6 cellular contexts compared by ENCODE assay signal in the genomic region with DNA sequence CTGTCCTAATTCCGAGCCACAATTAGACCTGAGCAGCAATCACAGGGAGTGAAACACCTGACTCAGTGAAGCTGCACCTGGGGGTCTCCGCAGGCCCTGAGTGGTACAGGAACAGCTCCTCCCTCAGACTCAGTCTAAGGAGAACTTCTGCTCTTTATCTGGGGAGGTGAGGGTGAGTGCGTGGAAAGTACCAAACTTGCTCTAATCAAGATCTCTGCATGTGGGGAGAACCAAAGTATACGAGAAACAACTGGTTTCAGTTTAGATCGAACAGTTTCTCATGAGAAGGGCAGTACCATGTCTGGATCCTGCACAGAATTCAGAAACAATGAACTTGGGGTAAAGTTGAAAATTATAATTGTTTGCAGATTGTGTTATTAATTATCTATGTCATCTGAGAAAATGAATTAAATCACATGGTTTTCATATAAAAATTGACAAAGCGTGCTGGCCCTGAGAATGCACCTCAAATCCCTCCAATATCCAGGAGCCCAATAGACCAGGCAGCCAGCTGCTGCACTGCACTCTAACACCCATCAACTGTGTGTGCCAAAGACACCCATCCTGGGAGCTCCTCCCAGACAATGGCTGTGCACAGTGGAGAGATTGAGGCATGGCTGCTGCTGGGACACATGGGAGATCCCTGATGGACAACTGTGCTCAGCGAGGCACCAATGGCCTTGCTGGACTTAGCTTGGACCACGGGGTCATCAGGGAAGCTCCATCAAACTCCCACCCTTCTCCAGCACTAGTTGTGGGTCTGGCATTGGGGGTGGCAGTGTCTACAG.
DNase-seq lines count a peak whose midpoint lies in the region; ATAC-seq and TF ChIP-seq lines count a peak whose summit lies in the region.
"Not testable (repeated sequence)": the region's sequence is repeated elsewhere in the genome, so short reads cannot be mapped to it uniquely, and the experiment has no call there.

No MANE protein-coding gene starts in this region.

- peak overlapping the region in 8 of 11 experiments; percentile 49 to 86 (median 75); a peak in 16 of 22 replicates for H3K4me2 ChIP-seq in BLaER1 treated with 17β-estradiol and CSF1 and Interleukin-3, amounts not matched to agents 10 nM and 100 nM
- peak overlapping the region; percentile 36 for H3K4me2 ChIP-seq in OCI-LY7 (ENCODE audit: low read length)

- CTCF ChIA-PET in OCI-LY7 (lab: Charles Lee; ENCODE audit: unreplicated experiment), result not testable (repeated sequence)

- H3K27me3 Mint-ChIP-seq in naive B cell, result not testable (repeated sequence)

- H3K4me1 Mint-ChIP-seq in naive B cell, result peaks cover 0 to 14% (median 0%) of the 10 kb centered on the region in 3 donors

- H2AFZ ChIP-seq in OCI-LY7 (ENCODE audit: low read length), result not testable (repeated sequence)

- H3K9me3 ChIP-seq in BLaER1 treated with 17β-estradiol and CSF1 and Interleukin-3, amounts not matched to agents 10 nM and 100 nM (replicated peaks in 1 of 11); KOPT-K1 (ENCODE audit: insufficient read depth, low read length, poor library complexity, severe bottlenecking); OCI-LY7 (ENCODE audit: low read length): not testable (repeated sequence)

- not testable (repeated sequence) for H3K9me2 ChIP-seq in OCI-LY7 (ENCODE audit: insufficient read depth, low read length)

- H3K4me3 ChIP-seq in BLaER1 treated with 17β-estradiol and CSF1 and Interleukin-3, amounts not matched to agents 10 nM and 100 nM; OCI-LY7 (ENCODE audit: low read depth, low read length, poor library complexity, severe bottlenecking): not testable (repeated sequence)
- H3K4me3 ChIP-seq in GM08714 (ENCODE audit: low read length), result peak overlapping the region; percentile 8; the same call in 1 of the 2 replicates

- intact Hi-C loops in OCI-LY7 (cut with micrococcal nuclease; ENCODE audit: unreplicated experiment), result loop anchor here (5.0 kb wide), 1 partner anchor 42 kb away; no protein-coding TSS in a partner anchor
- intact Hi-C loops in cardiac septum (cut with DNase I), result not testable (repeated sequence)

- H3K9ac ChIP-seq in BLaER1 treated with 17β-estradiol and CSF1 and Interleukin-3, amounts not matched to agents 10 nM and 100 nM, result not testable (repeated sequence)

- not testable (repeated sequence) for H3K36me3 Mint-ChIP-seq in naive B cell

- H3K4me1 ChIP-seq in BLaER1 treated with 17β-estradiol and CSF1 and Interleukin-3, amounts not matched to agents 10 nM and 100 nM, result peaks cover 0 to 50% (median 41%) of the 10 kb centered on the region in 10 experiments; a peak in 17 of 20 replicates
- peaks cover 52% of the 10 kb centered on the region for H3K4me1 ChIP-seq in OCI-LY7 (ENCODE audit: insufficient read depth, low read length, poor library complexity, severe bottlenecking)

- peak; percentile 39 to 55 for ATAC-seq in naive B cell (ENCODE audit: low read depth in 2 of 2)

- peak overlapping the region in 1 of 8 donors; percentile 79 for H3K4me3 Mint-ChIP-seq in naive B cell

- H3K79me2 ChIP-seq in OCI-LY7 (ENCODE audit: insufficient read depth, low read depth, low read length), result not testable (repeated sequence)

- POLR2A ChIA-PET in OCI-LY7 (lab: Charles Lee), result not testable (repeated sequence)

- not testable (repeated sequence) for DNase-seq in OCI-LY7 (ENCODE audit: low spot score); naive B cell
- DNase-seq in cardiac septum (ENCODE audit: low spot score), result peak; percentile 27

- H3K27ac Mint-ChIP-seq in naive B cell, result not testable (repeated sequence)

- H3K9me3 Mint-ChIP-seq in naive B cell, result not testable (repeated sequence)

- H3K27me3 ChIP-seq in BLaER1 treated with 17β-estradiol and CSF1 and Interleukin-3, amounts not matched to agents 10 nM and 100 nM, result not testable (repeated sequence)

- peak overlapping the region in 2 of 11 experiments; percentile 40 to 91; a peak in 5 of 22 replicates for H3K27ac ChIP-seq in BLaER1 treated with 17β-estradiol and CSF1 and Interleukin-3, amounts not matched to agents 10 nM and 100 nM
- H3K27ac ChIP-seq in KOPT-K1 (ENCODE audit: low read depth, low read length, poor library complexity, severe bottlenecking), result peak overlapping the region; percentile 32
- H3K27ac ChIP-seq in OCI-LY7 (ENCODE audit: low read depth, low read length, poor library complexity, severe bottlenecking), result not testable (repeated sequence)

- H3K36me3 ChIP-seq in BLaER1 treated with 17β-estradiol and CSF1 and Interleukin-3, amounts not matched to agents 10 nM and 100 nM; KOPT-K1 (ENCODE audit: insufficient read depth, low read length); OCI-LY7 (ENCODE audit: insufficient read depth, low read length): not testable (repeated sequence)

- BruUV-seq in OCI-LY7 (replicated peaks; lab: Mats Ljungman, UMichigan), result not testable (repeated sequence)

- not testable (repeated sequence) for TF ChIP-seq CTCF in OCI-LY7 (conservative IDR thresholded peaks at IDR 0.05; ENCODE audit: low read length)

- H4K20me1 ChIP-seq in BLaER1 treated with 17β-estradiol and CSF1 and Interleukin-3, amounts not matched to agents 10 nM and 100 nM; OCI-LY7 (ENCODE audit: insufficient read depth, low read length): not testable (repeated sequence)
